In the genomic region with DNA sequence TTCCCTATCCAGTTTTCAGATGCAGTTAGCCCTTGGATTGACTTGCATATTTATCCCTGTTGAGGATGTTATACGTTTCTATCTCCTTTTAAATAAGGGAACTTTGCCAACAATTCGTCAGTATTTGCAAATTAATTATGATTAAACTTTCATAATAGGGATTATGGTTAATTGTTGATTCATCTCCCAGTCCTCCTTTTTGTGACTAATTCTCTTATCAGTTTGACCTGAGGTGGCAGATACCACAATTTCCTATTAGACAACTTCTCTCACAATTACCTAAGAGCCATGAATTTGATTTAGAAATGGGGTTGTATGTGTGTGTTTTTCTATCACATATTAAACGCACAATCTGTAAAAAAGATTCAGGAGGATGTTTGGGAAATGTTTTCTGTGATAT, we compare ENCODE assay signal across 24 cellular contexts.
DNase-seq lines count a peak whose midpoint lies in the region; ATAC-seq and TF ChIP-seq lines count a peak whose summit lies in the region.
"Had no signal": no experiment of that assay in that cellular context is flagged by ENCODE, and none has a peak within 500 bp of the region (broad histone marks: within the 10 kb centered on the region; RNA-seq: fewer than 3 reads in every experiment).

No MANE protein-coding gene starts in this region.

- WGBS in psoas muscle, 3 donors: 47 to 51% (median 51%) methylated on average over 3 of the region's 3 CpGs

- no peaks in the 10 kb centered on the region for H3K9me3 ChIP-seq in psoas muscle
- H3K9me3 ChIP-seq: BLaER1, HAP-1 had no signal

- ATAC-seq in psoas muscle: no peak
- ATAC-seq: GM12878, GM23338 had no signal

- TF ChIP-seq POLR2A in NB4 (IDR thresholded peaks at IDR 0.05; ENCODE audit: extremely low read depth, insufficient read length): no peak

- H3K27me3 ChIP-seq in psoas muscle (ENCODE audit: insufficient read depth in 3 of 3, low read length in 2 of 3): no peaks in the 10 kb centered on the region
- H3K27me3 ChIP-seq: BLaER1 had no signal

- intact Hi-C loops in psoas muscle (cut with DNase I): no loop called here

- H3K36me3 ChIP-seq in psoas muscle (ENCODE audit: insufficient read depth in 1 of 2, low read depth in 1 of 2): peaks cover 0 to 4% of the 10 kb centered on the region in 2 donors
- H3K36me3 ChIP-seq: BLaER1, HAP-1 had no signal

- no peak overlapping the region for H3K27ac ChIP-seq in psoas muscle
- H3K27ac ChIP-seq: BLaER1, RWPE1, SK-N-MC had no signal

- H3K4me3 ChIP-seq in NB4 (ENCODE audit: low read depth, low read length) (no peak overlapping the region), psoas muscle (no peak overlapping the region)
- H3K4me3 ChIP-seq: BLaER1, GM12878, GM23338, HAP-1, SK-N-MC had no signal

- TF ChIP-seq CTCF in NB4 (IDR thresholded peaks at IDR 0.05; ENCODE audit: low read depth, low read length) (no peak), psoas muscle (IDR thresholded peaks at IDR 0.05) (no peak)

- no peaks in the 10 kb centered on the region for H3K4me1 ChIP-seq in psoas muscle
- H3K4me1 ChIP-seq: BLaER1 had no signal

- DNase-seq in Daoy (ENCODE audit: low read depth): peak; percentile 19
- DNase-seq in NB4 (ENCODE audit: low read depth): peak; percentile 7
- peak; percentile 7 for DNase-seq in astrocyte of the hippocampus (ENCODE audit: low read depth, low spot score)
- peak; percentile 12 for DNase-seq in iris pigment epithelial cell (ENCODE audit: low read depth)
- DNase-seq in NCI-H524 (lab: John Stamatoyannopoulos, UW): no peak
- no peak for DNase-seq in cerebellum (ENCODE audit: low spot score)
- no peak for DNase-seq in psoas muscle
- DNase-seq: ACHN; CD4-positive, alpha-beta T cell; COR-L47; DMS79 treated with DMSO at 0.1 percent for 48 hours; NCI-H1105; NCI-H187; NCI-H2107; NCI-H510A; NCI-H748 treated with DMSO at 0.1 percent for 48 hours; SHP77 treated with DMSO at 0.1 percent for 48 hours; SW 1271 had no signal

Comparison
In these comparisons a context has a peak if more than half of its experiments do, and no peak if none do; other contexts are left out.
1. DNase-seq: peak in Daoy (single experiment), NB4 (single experiment), astrocyte of the hippocampus (single experiment) and iris pigment epithelial cell (single experiment); none in NCI-H524 (0 of 2), cerebellum (single experiment) and psoas muscle (0 of 2).